Comparison of ENCODE assay signal across 22 cellular contexts in genomic region chr16:79045191-79045590, GRCh38.
DNase-seq lines count a peak whose midpoint lies in the region; TF ChIP-seq lines count a peak whose summit lies in the region.
"Had no signal": no experiment of that assay in that cellular context is flagged by ENCODE, and none has a peak within 500 bp of the region (broad histone marks: within the 10 kb centered on the region; RNA-seq: fewer than 3 reads in every experiment).

No MANE protein-coding gene starts in this region.

- no peaks in the 10 kb centered on the region for H3K4me1 ChIP-seq in uterus
- H3K4me1 ChIP-seq: BE2C, BLaER1 had no signal

- H3K27ac Mint-ChIP-seq in osteocyte (ENCODE audit: unreplicated experiment), result no peak overlapping the region
- H3K27ac Mint-ChIP-seq: CD4-positive, alpha-beta memory T cell; CD4-positive, CD25-positive, alpha-beta regulatory T cell; CD8-positive, alpha-beta memory T cell had no signal

- H3K9me3 Mint-ChIP-seq in osteocyte (ENCODE audit: unreplicated experiment), result no peaks in the 10 kb centered on the region
- H3K9me3 Mint-ChIP-seq: CD14-positive monocyte; CD4-positive, alpha-beta memory T cell; CD8-positive, alpha-beta memory T cell had no signal

- H3K27ac ChIP-seq in uterus, result no peak overlapping the region
- H3K27ac ChIP-seq: BLaER1 had no signal

- H3K36me3 ChIP-seq in uterus, result no peaks in the 10 kb centered on the region
- H3K36me3 ChIP-seq: BE2C, BLaER1 had no signal

- H3K4me3 ChIP-seq in uterus, result no peak overlapping the region
- H3K4me3 ChIP-seq: BLaER1 had no signal

- no peaks in the 10 kb centered on the region for H3K27me3 ChIP-seq in uterus
- H3K27me3 ChIP-seq: BE2C, BLaER1 had no signal

- in situ Hi-C loops in G401 (cut with HindIII; ENCODE audit: low sequenced_read_pairs), result no loop called here

- no peaks in the 10 kb centered on the region for H3K27me3 Mint-ChIP-seq in osteocyte (ENCODE audit: unreplicated experiment)
- H3K27me3 Mint-ChIP-seq: CD4-positive, alpha-beta memory T cell; CD4-positive, CD25-positive, alpha-beta regulatory T cell had no signal

- H3K36me3 Mint-ChIP-seq in osteocyte (ENCODE audit: unreplicated experiment), result no peaks in the 10 kb centered on the region
- H3K36me3 Mint-ChIP-seq: CD14-positive monocyte; CD4-positive, alpha-beta memory T cell; CD4-positive, CD25-positive, alpha-beta regulatory T cell had no signal

- H3K4me1 Mint-ChIP-seq in osteocyte (ENCODE audit: unreplicated experiment), result no peaks in the 10 kb centered on the region
- H3K4me1 Mint-ChIP-seq: CD14-positive monocyte had no signal

- no peak for TF ChIP-seq POLR2A in uterus (IDR thresholded peaks at IDR 0.05)

- TF ChIP-seq CTCF in osteocyte (IDR thresholded peaks at IDR 0.05) (no peak), uterus (IDR thresholded peaks at IDR 0.05) (no peak)

- H3K9me3 ChIP-seq in uterus, result no peaks in the 10 kb centered on the region
- H3K9me3 ChIP-seq: BE2C, BLaER1 had no signal

- intact Hi-C loops in uterus (cut with DNase I; ENCODE audit: low total_unique reads), result no loop called here

- peak; percentile 87 for DNase-seq in G401 (ENCODE audit: low spot score)
- peak; percentile 84 for DNase-seq in cerebellar cortex (ENCODE audit: low spot score)
- DNase-seq in osteocyte (ENCODE audit: extremely low spot score, unreplicated experiment), result peak; percentile 11
- no peak for DNase-seq in uterus
- no peak for DNase-seq in NCI-H82 (lab: John Stamatoyannopoulos, UW)
- DNase-seq in activated CD4-positive, alpha-beta T cell treated with anti-CD3 and anti-CD28 coated beads for 4 hours, result no peak
- DNase-seq: 8988T; ACHN; BE2C; CD4-positive, alpha-beta memory T cell; CD4-positive, CD25-positive, alpha-beta regulatory T cell; CD8-positive, alpha-beta memory T cell; COR-L47; DMS 273 treated with DMSO at 0.1 percent for 48 hours; DMS153; DMS53; DMS79; DND-41; EL; GF-D8 had no signal

- H3K4me3 Mint-ChIP-seq in osteocyte (ENCODE audit: unreplicated experiment), result no peak overlapping the region
- H3K4me3 Mint-ChIP-seq: CD14-positive monocyte; CD4-positive, alpha-beta memory T cell; CD4-positive, CD25-positive, alpha-beta regulatory T cell; CD8-positive, alpha-beta memory T cell had no signal

Comparison
In these comparisons a context has a peak if more than half of its experiments do, and no peak if none do; other contexts are left out.
1. DNase-seq: peak in G401 (single experiment), cerebellar cortex (single experiment) and osteocyte (single experiment); none in uterus (0 of 2), NCI-H82 (single experiment) and activated CD4-positive, alpha-beta T cell treated with anti-CD3 and anti-CD28 coated beads for 4 hours (0 of 2).